Comparison of ENCODE assay signal across 8 cellular contexts in genomic region chr5:176609724-176610429, GRCh38. TPM values are rescaled to one million over a fixed set of nuclear protein-coding genes. Genes with fewer than 3 reads are reported as not detected.
DNase-seq lines count a peak whose midpoint lies in the region; ATAC-seq and TF ChIP-seq lines count a peak whose summit lies in the region.

TSS of gene GPRIN1 (minus strand) at chr5:176610156. CDS start at chr5:176599834, 10,322 bp downstream.

- no peaks in the 10 kb centered on the region for H3K9me3 Mint-ChIP-seq in activated B cell treated with CpG ODN at 0.5 μM for 24 hours

- 0% methylated on average over 1 of the region's 100 CpGs; no CpG with 5 or more reads in 1 of the 2 donors for WGBS in lower leg skin, 2 donors

- H3K27me3 Mint-ChIP-seq in activated B cell treated with CpG ODN at 0.5 μM for 24 hours: peaks cover 18% of the 10 kb centered on the region

- H3K27ac Mint-ChIP-seq in activated B cell treated with CpG ODN at 0.5 μM for 24 hours: peak within 1 kb of the TSS; percentile 65

- H3K4me3 ChIP-seq in coronary artery: peak within 1 kb of the TSS; percentile 78
- peak within 1 kb of the TSS; percentile 33 for H3K4me3 ChIP-seq in lower leg skin (ENCODE audit: low read depth, poor library complexity, severe bottlenecking)

- no peak within 1 kb of the TSS for H3K27ac ChIP-seq in coronary artery

- TF ChIP-seq CTCF in activated B cell treated with CpG ODN at 0.5 μM for 24 hours (IDR thresholded peaks at IDR 0.05) (no peak), coronary artery (IDR thresholded peaks at IDR 0.05) (no peak), lower leg skin (IDR thresholded peaks at IDR 0.05) (no peak)

- intact Hi-C loops in activated B cell treated with CpG ODN at 0.5 μM for 24 hours (cut with micrococcal nuclease): loop anchor here (1.0 kb wide), 2 partner anchors 20 to 37 kb away; partner anchors contain the start of genes EIF4E1B, SNCB and TSPAN17
- intact Hi-C loops in lower leg skin (cut with DNase I; ENCODE audit: low total_unique reads): no loop called here

- CTCF ChIA-PET in activated B cell treated with CpG ODN at 0.5 μM for 24 hours (lab: Charles Lee): no interaction called here

- DNase-seq in SIG-M5 treated with dmso at 0.1 percent for 504 hours (lab: John Stamatoyannopoulos, UW; ENCODE audit: unreplicated experiment) (peak; percentile 29), SIG-M5 (lab: John Stamatoyannopoulos, UW) (no peak), NCI-H1105 treated with DMSO at 0.1 percent for 48 hours (lab: John Stamatoyannopoulos, UW) (peak; percentile 44), activated B cell treated with CpG ODN at 0.5 μM for 24 hours (peak; percentile 82), coronary artery (ENCODE audit: low spot score) (no peak), lower leg skin (ENCODE audit: low spot score in 2 of 2) (no peak)
- DNase-seq in stimulated activated CD8-positive, alpha-beta memory T cell treated with anti-CD3 and anti-CD28 coated beads, Interleukin-2, amount 100 ng/mL, for 48 hours (ENCODE audit: low read depth in 2 of 2): peak; percentile 43 to 65

- no peaks in the 10 kb centered on the region for H3K36me3 Mint-ChIP-seq in activated B cell treated with CpG ODN at 0.5 μM for 24 hours (ENCODE audit: low read depth)

- peaks cover 10% of the 10 kb centered on the region for H3K4me1 Mint-ChIP-seq in activated B cell treated with CpG ODN at 0.5 μM for 24 hours

- TF ChIP-seq POLR2A in lower leg skin (IDR thresholded peaks at IDR 0.05): no peak

- POLR2A ChIA-PET in activated B cell treated with CpG ODN at 0.5 μM for 24 hours (lab: Charles Lee): interaction anchor here (1.9 kb wide), 1 partner anchor 74 kb away, joined by 5 read pairs; no protein-coding TSS in a partner anchor

- ATAC-seq in HG02610 (IDR thresholded peaks at IDR 0.05; ENCODE audit: unreplicated experiment) (peak; percentile 55), activated B cell treated with CpG ODN at 0.5 μM for 24 hours (ENCODE audit: low read depth) (peak; percentile 74)

- peak within 1 kb of the TSS; percentile 87 for H3K4me3 Mint-ChIP-seq in activated B cell treated with CpG ODN at 0.5 μM for 24 hours

RNA-seq across cellular contexts. Expression of gene GPRIN1, which starts in this region (rescaled TPM):
- 2.8 and 3.2 TPM in 2 replicates for total RNA-seq in activated B cell treated with CpG ODN at 0.5 μM for 24 hours
- 1 to 10 TPM in 3 of 4 donors, under 1 TPM in 1; 0.72 to 1.7 (median 1.5) TPM for total RNA-seq in lower leg skin

Comparison
In these comparisons a context has a peak if more than half of its experiments do, and no peak if none do; other contexts are left out.
1. DNase-seq: peak in SIG-M5 treated with dmso at 0.1 percent for 504 hours (single experiment), NCI-H1105 treated with DMSO at 0.1 percent for 48 hours (single experiment), activated B cell treated with CpG ODN at 0.5 μM for 24 hours (single experiment) and stimulated activated CD8-positive, alpha-beta memory T cell treated with anti-CD3 and anti-CD28 coated beads, Interleukin-2, amount 100 ng/mL, for 48 hours (2 of 2); none in SIG-M5 (single experiment), coronary artery (single experiment) and lower leg skin (0 of 2).